ENCODE assay signal across 7 cellular contexts in the genomic region with DNA sequence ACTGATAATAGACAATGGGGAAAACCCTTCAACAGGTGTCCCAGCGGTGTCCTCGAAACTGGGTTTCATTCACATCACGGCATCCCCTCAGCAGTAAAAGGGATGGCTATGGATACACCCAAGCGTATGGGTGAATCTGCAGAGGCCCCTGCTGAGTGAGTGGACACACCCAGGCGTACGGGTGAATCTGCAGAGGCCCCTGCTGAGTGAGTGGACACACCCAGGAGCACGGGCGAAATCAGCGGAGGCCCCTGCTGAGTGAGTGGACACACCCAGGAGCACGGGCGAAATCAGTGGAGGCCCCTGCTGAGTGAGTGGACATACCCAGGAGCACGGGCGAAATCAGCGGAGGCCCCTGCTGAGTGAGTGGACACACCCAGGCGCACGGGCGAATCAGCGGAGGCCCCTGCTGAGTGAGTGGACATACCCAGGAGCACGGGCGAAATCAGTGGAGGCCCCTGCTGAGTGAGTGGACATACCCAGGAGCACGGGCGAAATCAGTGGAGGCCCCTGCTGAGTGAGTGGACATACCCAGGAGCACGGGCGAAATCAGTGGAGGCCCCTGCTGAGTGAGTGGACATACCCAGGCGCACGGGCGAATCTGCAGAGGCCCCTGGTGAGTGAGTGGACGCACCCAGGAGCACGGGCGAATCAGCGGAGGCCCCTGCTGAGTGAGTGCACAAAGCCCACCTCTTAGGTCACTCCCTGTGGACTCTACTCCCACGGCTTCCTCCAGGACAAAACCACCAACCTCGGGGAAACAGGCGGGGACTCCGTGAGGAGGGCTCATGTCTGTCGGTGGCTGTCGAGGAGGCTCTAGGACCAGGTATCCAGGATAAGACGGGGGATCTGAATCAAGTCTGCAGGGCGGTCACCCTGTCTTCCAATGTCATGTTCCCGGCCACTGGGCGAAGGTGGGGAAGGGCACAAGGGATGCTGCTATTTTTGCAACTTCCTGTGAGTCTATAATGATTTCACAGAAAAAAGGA.
DNase-seq lines count a peak whose midpoint lies in the region; ATAC-seq and TF ChIP-seq lines count a peak whose summit lies in the region.
"Not testable (repeated sequence)": the region's sequence is repeated elsewhere in the genome, so short reads cannot be mapped to it uniquely, and the experiment has no call there.

No MANE protein-coding gene starts in this region.

- ATAC-seq in activated CD8-positive, alpha-beta T cell treated with anti-CD3 and anti-CD28 coated beads for 36 hours; naive thymus-derived CD4-positive, alpha-beta T cell; gastrocnemius medialis: not testable (repeated sequence)

- H3K4me3 ChIP-seq in left ventricle myocardium inferior; naive thymus-derived CD4-positive, alpha-beta T cell (ENCODE audit: low read length); gastrocnemius medialis: not testable (repeated sequence)

- H3K36me3 Mint-ChIP-seq in Calu3 (ENCODE audit: insufficient read depth, unreplicated experiment) (peaks cover 61% of the 10 kb centered on the region), MCF 10A (ENCODE audit: insufficient read depth, unreplicated experiment) (peaks cover 29% of the 10 kb centered on the region)
- H3K36me3 Mint-ChIP-seq in activated CD8-positive, alpha-beta T cell treated with anti-CD3 and anti-CD28 coated beads for 36 hours (ENCODE audit: low read depth); naive thymus-derived CD4-positive, alpha-beta T cell: not testable (repeated sequence)

- POLR2A ChIA-PET in activated CD8-positive, alpha-beta T cell treated with anti-CD3 and anti-CD28 coated beads for 36 hours (lab: Charles Lee) = interaction anchor here (0.7 to 1.2 kb wide), 2 partner anchors 176 to 199 kb away, joined by 3 read pairs; no protein-coding TSS in a partner anchor
- POLR2A ChIA-PET in MCF 10A (lab: Yijun Ruan, JAX) = interaction anchor here (1.1 to 1.4 kb wide), 4 partner anchors 9 to 179 kb away, joined by 4 to 6 read pairs (median 4); partner anchors contain the start of gene SPG7
- POLR2A ChIA-PET in naive thymus-derived CD4-positive, alpha-beta T cell (lab: Charles Lee) = interaction anchor here (0.6 to 0.8 kb wide), 2 partner anchors 14 to 179 kb away, joined by 3 to 4 read pairs; partner anchors contain the start of gene SPG7

- not testable (repeated sequence) for DNase-seq in Calu3; activated CD8-positive, alpha-beta T cell treated with anti-CD3 and anti-CD28 coated beads for 36 hours; MCF 10A (ENCODE audit: unreplicated experiment); left ventricle myocardium inferior; naive thymus-derived CD4-positive, alpha-beta T cell
- DNase-seq in NCI-H69 (lab: John Stamatoyannopoulos, UW) (peak; percentile 7), gastrocnemius medialis (peak in 1 of 2 donors; percentile 9)

- not testable (repeated sequence) for TF ChIP-seq POLR2A in gastrocnemius medialis (IDR thresholded peaks at IDR 0.05)

- not testable (repeated sequence) for H3K27me3 ChIP-seq in left ventricle myocardium inferior (ENCODE audit: low read depth); naive thymus-derived CD4-positive, alpha-beta T cell (ENCODE audit: control insufficient read depth in 2 of 2, insufficient read depth in 2 of 2, low read length in 2 of 2); gastrocnemius medialis

- in situ Hi-C loops in gastrocnemius medialis (cut with MboI; ENCODE audit: low sequenced_read_pairs in 4 of 4) = loop anchor here in 1 of 4 donors (25.0 kb wide), 1 partner anchor 184 kb away; the partner anchor contains the start of gene SPG7

- H3K27ac ChIP-seq in left ventricle myocardium inferior (replicated peaks) (peak overlapping the region; percentile 85), gastrocnemius medialis (peak overlapping the region; percentile 73 to 97 (median 88))
- not testable (repeated sequence) for H3K27ac ChIP-seq in naive thymus-derived CD4-positive, alpha-beta T cell (ENCODE audit: low read depth, low read length)

- H3K4me1 ChIP-seq in left ventricle myocardium inferior = peaks cover 91% of the 10 kb centered on the region
- H3K4me1 ChIP-seq in naive thymus-derived CD4-positive, alpha-beta T cell (ENCODE audit: control insufficient read depth in 2 of 2, insufficient read depth in 2 of 2, low read length in 2 of 2) = peaks cover 52 to 79% of the 10 kb centered on the region in 2 donors
- H3K4me1 ChIP-seq in gastrocnemius medialis = peaks cover 77 to 89% of the 10 kb centered on the region in 2 donors

- CTCF ChIA-PET in Calu3 (lab: Charles Lee) = not testable (repeated sequence)
- CTCF ChIA-PET in activated CD8-positive, alpha-beta T cell treated with anti-CD3 and anti-CD28 coated beads for 36 hours (lab: Charles Lee) = interaction anchor here (0.8 to 1.5 kb wide), 3 partner anchors 28 to 180 kb away, joined by 3 to 5 read pairs (median 4); partner anchors contain the start of gene SPG7
- CTCF ChIA-PET in MCF 10A (lab: Yijun Ruan, JAX) = interaction anchor here (0.9 kb wide), 1 partner anchor 178 kb away, joined by 4 read pairs; no protein-coding TSS in a partner anchor
- CTCF ChIA-PET in naive thymus-derived CD4-positive, alpha-beta T cell (lab: Charles Lee) = interaction anchor here (0.6 to 0.9 kb wide), 2 partner anchors 107 to 127 kb away, joined by 3 to 4 read pairs; no protein-coding TSS in a partner anchor

- H3K36me3 ChIP-seq in left ventricle myocardium inferior; naive thymus-derived CD4-positive, alpha-beta T cell (ENCODE audit: control insufficient read depth in 2 of 3, insufficient read depth in 3 of 3, low read length in 3 of 3); gastrocnemius medialis: not testable (repeated sequence)

- peak overlapping the region; percentile 66 for H3K27ac Mint-ChIP-seq in Calu3 (ENCODE audit: unreplicated experiment)
- H3K27ac Mint-ChIP-seq in activated CD8-positive, alpha-beta T cell treated with anti-CD3 and anti-CD28 coated beads for 36 hours = peak overlapping the region; percentile 57
- H3K27ac Mint-ChIP-seq in MCF 10A (ENCODE audit: low read depth, unreplicated experiment) = peak overlapping the region; percentile 54
- peak overlapping the region in 5 of 9 donors; percentile 28 to 77 (median 63) for H3K27ac Mint-ChIP-seq in naive thymus-derived CD4-positive, alpha-beta T cell

- not testable (repeated sequence) for H3K9me3 Mint-ChIP-seq in Calu3 (ENCODE audit: low read depth, unreplicated experiment); activated CD8-positive, alpha-beta T cell treated with anti-CD3 and anti-CD28 coated beads for 36 hours; MCF 10A (ENCODE audit: unreplicated experiment); naive thymus-derived CD4-positive, alpha-beta T cell

- H3K4me1 Mint-ChIP-seq in Calu3 (ENCODE audit: low read depth, unreplicated experiment) (peaks cover 66% of the 10 kb centered on the region), MCF 10A (ENCODE audit: insufficient read depth, unreplicated experiment) (peaks cover 44% of the 10 kb centered on the region)
- peaks cover 86% of the 10 kb centered on the region for H3K4me1 Mint-ChIP-seq in activated CD8-positive, alpha-beta T cell treated with anti-CD3 and anti-CD28 coated beads for 36 hours (ENCODE audit: low read depth)
- peaks cover 64 to 92% (median 85%) of the 10 kb centered on the region in 7 donors for H3K4me1 Mint-ChIP-seq in naive thymus-derived CD4-positive, alpha-beta T cell

- peak overlapping the region; percentile 45 for H3K4me3 Mint-ChIP-seq in Calu3 (ENCODE audit: low read depth, unreplicated experiment)
- H3K4me3 Mint-ChIP-seq in activated CD8-positive, alpha-beta T cell treated with anti-CD3 and anti-CD28 coated beads for 36 hours; MCF 10A (ENCODE audit: unreplicated experiment): not testable (repeated sequence)
- H3K4me3 Mint-ChIP-seq in naive thymus-derived CD4-positive, alpha-beta T cell = peak overlapping the region in 6 of 10 donors; percentile 16 to 64 (median 36)

- not testable (repeated sequence) for TF ChIP-seq CTCF in Calu3 (IDR thresholded peaks at IDR 0.05; ENCODE audit: unreplicated experiment); activated CD8-positive, alpha-beta T cell treated with anti-CD3 and anti-CD28 coated beads for 36 hours (IDR thresholded peaks at IDR 0.05); MCF 10A (IDR thresholded peaks at IDR 0.05; ENCODE audit: unreplicated experiment); left ventricle myocardium inferior (IDR thresholded peaks at IDR 0.05; ENCODE audit: borderline replicate concordance); gastrocnemius medialis (IDR thresholded peaks at IDR 0.05 in 4 of 5, conservative IDR thresholded peaks at IDR 0.05 in 1 of 5)

- not testable (repeated sequence) for H3K9me3 ChIP-seq in left ventricle myocardium inferior (replicated peaks); naive thymus-derived CD4-positive, alpha-beta T cell (ENCODE audit: control insufficient read depth in 2 of 3, low read length in 3 of 3); gastrocnemius medialis

- BruUV-seq in Calu3 (replicated peaks; lab: Mats Ljungman, UMichigan); MCF 10A (replicated peaks; lab: Mats Ljungman, UMichigan): not testable (repeated sequence)

- not testable (repeated sequence) for H3K27me3 Mint-ChIP-seq in Calu3 (ENCODE audit: unreplicated experiment); activated CD8-positive, alpha-beta T cell treated with anti-CD3 and anti-CD28 coated beads for 36 hours; MCF 10A (ENCODE audit: insufficient read depth, unreplicated experiment); naive thymus-derived CD4-positive, alpha-beta T cell

- intact Hi-C loops in Calu3 (cut with micrococcal nuclease; ENCODE audit: unreplicated experiment); activated CD8-positive, alpha-beta T cell treated with anti-CD3 and anti-CD28 coated beads for 36 hours (cut with micrococcal nuclease); MCF 10A (cut with micrococcal nuclease); left ventricle myocardium inferior (cut with micrococcal nuclease); naive thymus-derived CD4-positive, alpha-beta T cell (cut with micrococcal nuclease); gastrocnemius medialis (cut with DNase I; ENCODE audit: low total_unique reads): not testable (repeated sequence)
